Comparison of ENCODE assay signal across 16 cellular contexts in the genomic region with DNA sequence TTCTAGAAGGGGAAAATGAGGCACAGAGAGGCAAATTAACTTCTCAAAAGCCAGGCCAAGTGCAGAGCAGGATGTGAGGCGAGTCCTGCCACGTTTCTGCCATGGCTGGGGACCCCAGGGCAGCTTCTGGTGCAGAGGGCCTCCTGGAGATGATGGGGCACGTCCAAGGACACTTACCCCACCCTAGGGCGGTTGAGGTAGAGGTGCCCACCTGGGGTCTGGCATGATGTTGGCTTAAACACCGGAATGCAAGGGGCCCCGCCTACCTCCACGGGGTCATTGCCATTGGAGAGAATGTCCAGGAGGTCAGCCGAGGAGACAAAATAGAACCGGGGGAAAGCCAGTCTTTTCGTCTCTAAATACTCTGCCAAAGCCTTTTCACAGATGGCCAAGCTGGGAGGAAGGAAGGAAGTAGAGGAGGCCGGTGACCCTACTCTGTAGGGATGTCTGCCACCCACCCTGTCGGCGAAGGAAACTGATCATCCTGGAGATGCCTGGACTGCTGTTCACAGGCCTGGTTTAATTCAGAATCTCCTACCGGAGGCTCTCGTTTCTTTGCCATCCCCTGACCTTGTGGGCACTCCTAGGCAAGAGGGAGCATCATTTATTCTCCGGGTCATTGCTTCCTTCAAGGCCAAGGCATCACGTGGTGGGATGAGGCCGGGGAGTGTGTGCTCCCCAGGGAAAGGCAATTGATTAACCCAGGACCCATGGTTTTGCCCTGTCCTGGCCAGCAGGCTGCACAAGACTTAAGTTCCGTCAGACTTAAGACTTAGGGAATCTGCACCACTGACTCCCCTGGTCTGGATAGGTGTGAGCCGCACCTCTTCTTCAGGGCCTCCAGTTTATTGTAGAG.
"Had no signal": no experiment of that assay in that cellular context is flagged by ENCODE, and none has a peak within 500 bp of the region (broad histone marks: within the 10 kb centered on the region; RNA-seq: fewer than 3 reads in every experiment).

No MANE protein-coding gene starts in this region.

- H3K36me3 ChIP-seq: esophagus muscularis mucosa, gastrocnemius medialis, neutrophil, right atrium auricular region had no signal

- H3K4me3 ChIP-seq: coronary artery, dorsolateral prefrontal cortex, esophagus muscularis mucosa, gastrocnemius medialis, mucosa of descending colon, right atrium auricular region had no signal

- H3K27me3 ChIP-seq: esophagus muscularis mucosa, neutrophil, right atrium auricular region had no signal

- H3K27ac ChIP-seq: coronary artery, dorsolateral prefrontal cortex, epithelial cell of prostate, esophagus muscularis mucosa, gastrocnemius medialis, neutrophil, right atrium auricular region had no signal

- ATAC-seq: gastrocnemius medialis; left cardiac atrium; mucosa of descending colon; naive thymus-derived CD8-positive, alpha-beta T cell had no signal

- DNase-seq: dorsolateral prefrontal cortex; effector CD8-positive, alpha-beta T cell; gastrocnemius medialis; immature natural killer cell; left cardiac atrium; mucosa of descending colon; small intestine; stimulated activated CD4-positive, alpha-beta T cell treated with anti-CD3 and anti-CD28 coated beads, Interleukin-2, amount 100 ng/mL, for 48 hours; stimulated activated naive CD4-positive, alpha-beta T cell treated with Interleukin-2 at 50 U/mL for 16 hours; trophoblast cell had no signal

- H3K9me3 ChIP-seq: esophagus muscularis mucosa, gastrocnemius medialis, mucosa of descending colon, neutrophil, right atrium auricular region had no signal

- H3K4me1 ChIP-seq: esophagus muscularis mucosa, gastrocnemius medialis, right atrium auricular region had no signal
